Comparison of ENCODE assay signal across 8 cellular contexts in genomic region chr5:180494510-180495181, GRCh38. TPM values are rescaled to one million over a fixed set of nuclear protein-coding genes. Genes with fewer than 3 reads are reported as not detected.
DNase-seq lines count a peak whose midpoint lies in the region; ATAC-seq and TF ChIP-seq lines count a peak whose summit lies in the region.

No MANE protein-coding gene starts in this region.

- peak overlapping the region; percentile 88 for H3K4me3 ChIP-seq in effector memory CD4-positive, alpha-beta T cell (ENCODE audit: insufficient read depth, low read depth, low read length, poor library complexity, severe bottlenecking)
- H3K4me3 ChIP-seq in mesenchymal stem cell (ENCODE audit: insufficient read depth in 1 of 2, low read depth in 1 of 2, low read length in 2 of 2), result peak overlapping the region; percentile 83 to 100

- H3K4me1 ChIP-seq in effector memory CD4-positive, alpha-beta T cell (ENCODE audit: control insufficient read depth, insufficient read depth, low read length, poor library complexity, severe bottlenecking), result peaks cover 14% of the 10 kb centered on the region
- peaks cover 13% of the 10 kb centered on the region for H3K4me1 ChIP-seq in mesenchymal stem cell (ENCODE audit: control insufficient read depth, insufficient read depth, low read depth, low read length)

- H3K79me1 ChIP-seq in mesenchymal stem cell (replicated peaks; ENCODE audit: low read length, poor library complexity, severe bottlenecking), result peaks cover 1% of the 10 kb centered on the region

- H3K4me1 Mint-ChIP-seq in Calu3 (ENCODE audit: low read depth, unreplicated experiment), result peaks cover 17% of the 10 kb centered on the region
- H3K4me1 Mint-ChIP-seq in activated CD4-positive, alpha-beta T cell treated with anti-CD3 and anti-CD28 coated beads, Interleukin-2, amount 10 ng/mL, durations not matched to agents 24 days and 14 days, result peaks cover 33% of the 10 kb centered on the region

- under 1% methylated on average over 52 of the region's 92 CpGs for WGBS in mesenchymal stem cell

- peak overlapping the region; percentile 97 for H2BK15ac ChIP-seq in mesenchymal stem cell (ENCODE audit: low read depth, poor library complexity, severe bottlenecking)

- no peaks in the 10 kb centered on the region for H3K27me3 ChIP-seq in effector memory CD4-positive, alpha-beta T cell (replicated peaks; ENCODE audit: control insufficient read depth, insufficient read depth, low read length, poor library complexity, severe bottlenecking)
- H3K27me3 ChIP-seq in mesenchymal stem cell (ENCODE audit: control insufficient read depth in 1 of 2, insufficient read depth in 1 of 2, low read length in 2 of 2), result no peaks in the 10 kb centered on the region

- no peaks in the 10 kb centered on the region for H3K9me3 ChIP-seq in effector memory CD4-positive, alpha-beta T cell (ENCODE audit: control insufficient read depth, low read length)
- H3K9me3 ChIP-seq in mesenchymal stem cell (ENCODE audit: control insufficient read depth, low read length), result no peaks in the 10 kb centered on the region

- TF ChIP-seq CTCF in Calu3 (IDR thresholded peaks at IDR 0.05; ENCODE audit: unreplicated experiment) (no peak), GM20000 (IDR thresholded peaks at IDR 0.05; ENCODE audit: extremely low read depth, missing control alignments) (no peak)

- intact Hi-C loops in Calu3 (cut with micrococcal nuclease; ENCODE audit: unreplicated experiment), result no loop called here
- intact Hi-C loops in activated CD4-positive, alpha-beta T cell treated with anti-CD3 and anti-CD28 coated beads, Interleukin-2, amount 10 ng/mL, durations not matched to agents 24 days and 14 days (cut with micrococcal nuclease), result loop anchor here (10.0 kb wide), 1 partner anchor 310 kb away; the partner anchor contains the start of gene MGAT1

- H4K8ac ChIP-seq in mesenchymal stem cell (ENCODE audit: low read length), result peak overlapping the region; percentile 98

- no peaks in the 10 kb centered on the region for H3K9me3 Mint-ChIP-seq in Calu3 (ENCODE audit: low read depth, unreplicated experiment)
- H3K9me3 Mint-ChIP-seq in activated CD4-positive, alpha-beta T cell treated with anti-CD3 and anti-CD28 coated beads, Interleukin-2, amount 10 ng/mL, durations not matched to agents 24 days and 14 days, result no peaks in the 10 kb centered on the region

- no peaks in the 10 kb centered on the region for H3K27me3 Mint-ChIP-seq in Calu3 (ENCODE audit: unreplicated experiment)
- no peaks in the 10 kb centered on the region for H3K27me3 Mint-ChIP-seq in activated CD4-positive, alpha-beta T cell treated with anti-CD3 and anti-CD28 coated beads, Interleukin-2, amount 10 ng/mL, durations not matched to agents 24 days and 14 days

- H2AFZ ChIP-seq in mesenchymal stem cell (ENCODE audit: low read depth, low read length), result peak overlapping the region; percentile 94

- peak overlapping the region in 1 of 2 experiments; percentile 57 for H2BK12ac ChIP-seq in mesenchymal stem cell (ENCODE audit: low read length in 2 of 2)

- no peak overlapping the region for H2BK5ac ChIP-seq in mesenchymal stem cell (ENCODE audit: low read depth, low read length, poor library complexity, severe bottlenecking)

- H3K4me2 ChIP-seq in mesenchymal stem cell (ENCODE audit: low read length, poor library complexity, severe bottlenecking), result peak overlapping the region; percentile 86

- CTCF ChIA-PET in Calu3 (lab: Charles Lee), result interaction anchor here (0.7 kb wide), 1 partner anchor 144 kb away, joined by 3 read pairs; no protein-coding TSS in a partner anchor

- peak overlapping the region; percentile 79 to 98 for H3K4ac ChIP-seq in mesenchymal stem cell (ENCODE audit: low read depth in 1 of 2, low read length in 2 of 2)

- peak overlapping the region; percentile 86 for H3K27ac ChIP-seq in effector memory CD4-positive, alpha-beta T cell (ENCODE audit: insufficient read depth, low read length, poor library complexity, severe bottlenecking)
- peak overlapping the region; percentile 51 for H3K27ac ChIP-seq in mesenchymal stem cell (ENCODE audit: low read length, poor library complexity, severe bottlenecking)

- no peak overlapping the region for H2AK5ac ChIP-seq in mesenchymal stem cell (ENCODE audit: low read length, severe bottlenecking)

- H3K27ac Mint-ChIP-seq in Calu3 (ENCODE audit: unreplicated experiment), result peak overlapping the region; percentile 77
- H3K27ac Mint-ChIP-seq in activated CD4-positive, alpha-beta T cell treated with anti-CD3 and anti-CD28 coated beads, Interleukin-2, amount 10 ng/mL, durations not matched to agents 24 days and 14 days, result peak overlapping the region; percentile 90

- H3K9ac ChIP-seq in mesenchymal stem cell (ENCODE audit: low read length), result peak overlapping the region; percentile 90

- H3K36me3 ChIP-seq in effector memory CD4-positive, alpha-beta T cell (ENCODE audit: control insufficient read depth, insufficient read depth, low read length), result no peaks in the 10 kb centered on the region
- peaks cover 6 to 13% of the 10 kb centered on the region in 2 experiments for H3K36me3 ChIP-seq in mesenchymal stem cell (ENCODE audit: control insufficient read depth in 1 of 2, insufficient read depth in 2 of 2, low read depth in 1 of 2, low read length in 2 of 2)

- peak overlapping the region; percentile 91 for H2BK120ac ChIP-seq in mesenchymal stem cell (ENCODE audit: low read depth, low read length)

- ATAC-seq in HG03575 (IDR thresholded peaks at IDR 0.05; ENCODE audit: extremely low read depth, insufficient number of reproducible peaks, low FRiP score, unreplicated experiment), result peak; percentile 20

- DNase-seq in Calu3 (peak; percentile 47), GM20000 (ENCODE audit: low spot score) (peak; percentile 79), mesenchymal stem cell (peak; percentile 48), NCI-H2081 treated with DMSO at 0.1 percent for 48 hours (lab: John Stamatoyannopoulos, UW) (no peak)
- DNase-seq in activated CD4-positive, alpha-beta T cell treated with anti-CD3 and anti-CD28 coated beads, Interleukin-2, amount 10 ng/mL, durations not matched to agents 24 days and 14 days, result peak; percentile 90
- peak in 2 of 3 donors; percentile 26 to 45 for DNase-seq in effector memory CD4-positive, alpha-beta T cell
- DNase-seq in stimulated activated CD8-positive, alpha-beta memory T cell treated with anti-CD3 and anti-CD28 coated beads, Interleukin-15, amount 100 ng/mL, for 1 hour (ENCODE audit: low read depth), result peak; percentile 6

- H3K14ac ChIP-seq in mesenchymal stem cell (ENCODE audit: low read length in 2 of 2), result peak overlapping the region; percentile 89 to 99

- H3K18ac ChIP-seq in mesenchymal stem cell (ENCODE audit: low read depth in 1 of 2, low read length in 2 of 2), result peak overlapping the region; percentile 97 to 99

- peaks cover 40% of the 10 kb centered on the region for H3K36me3 Mint-ChIP-seq in Calu3 (ENCODE audit: insufficient read depth, unreplicated experiment)
- H3K36me3 Mint-ChIP-seq in activated CD4-positive, alpha-beta T cell treated with anti-CD3 and anti-CD28 coated beads, Interleukin-2, amount 10 ng/mL, durations not matched to agents 24 days and 14 days (ENCODE audit: low read depth), result peaks cover 15% of the 10 kb centered on the region

- peak overlapping the region; percentile 95 for H4K91ac ChIP-seq in mesenchymal stem cell (ENCODE audit: low read length)

- no TSS peak for BruUV-seq in Calu3 (replicated peaks; lab: Mats Ljungman, UMichigan)

- H3K23ac ChIP-seq in mesenchymal stem cell (ENCODE audit: low read length in 2 of 2), result peak overlapping the region; percentile 81 to 98

- H3K4me3 Mint-ChIP-seq in Calu3 (ENCODE audit: low read depth, unreplicated experiment), result peak overlapping the region; percentile 73
- peak overlapping the region; percentile 89 for H3K4me3 Mint-ChIP-seq in activated CD4-positive, alpha-beta T cell treated with anti-CD3 and anti-CD28 coated beads, Interleukin-2, amount 10 ng/mL, durations not matched to agents 24 days and 14 days

RNA-seq across cellular contexts. Expression of gene CNOT6, which starts 0.5 kb away (rescaled TPM):
- 51.5 and 57.1 TPM in 2 replicates for total RNA-seq in Calu3 (2022)
- 45.3 and 51.6 TPM in 2 replicates for total RNA-seq in activated CD4-positive, alpha-beta T cell treated with anti-CD3 and anti-CD28 coated beads, Interleukin-2, amount 10 ng/mL, durations not matched to agents 24 days and 14 days
- 13.2 TPM for polyA plus RNA-seq in mesenchymal stem cell (2013, experiment 1 of 2)
- 13.5 TPM for polyA plus RNA-seq in mesenchymal stem cell (2013, experiment 2 of 2)
